ENCODE assay signal across 8 cellular contexts in the genomic region with DNA sequence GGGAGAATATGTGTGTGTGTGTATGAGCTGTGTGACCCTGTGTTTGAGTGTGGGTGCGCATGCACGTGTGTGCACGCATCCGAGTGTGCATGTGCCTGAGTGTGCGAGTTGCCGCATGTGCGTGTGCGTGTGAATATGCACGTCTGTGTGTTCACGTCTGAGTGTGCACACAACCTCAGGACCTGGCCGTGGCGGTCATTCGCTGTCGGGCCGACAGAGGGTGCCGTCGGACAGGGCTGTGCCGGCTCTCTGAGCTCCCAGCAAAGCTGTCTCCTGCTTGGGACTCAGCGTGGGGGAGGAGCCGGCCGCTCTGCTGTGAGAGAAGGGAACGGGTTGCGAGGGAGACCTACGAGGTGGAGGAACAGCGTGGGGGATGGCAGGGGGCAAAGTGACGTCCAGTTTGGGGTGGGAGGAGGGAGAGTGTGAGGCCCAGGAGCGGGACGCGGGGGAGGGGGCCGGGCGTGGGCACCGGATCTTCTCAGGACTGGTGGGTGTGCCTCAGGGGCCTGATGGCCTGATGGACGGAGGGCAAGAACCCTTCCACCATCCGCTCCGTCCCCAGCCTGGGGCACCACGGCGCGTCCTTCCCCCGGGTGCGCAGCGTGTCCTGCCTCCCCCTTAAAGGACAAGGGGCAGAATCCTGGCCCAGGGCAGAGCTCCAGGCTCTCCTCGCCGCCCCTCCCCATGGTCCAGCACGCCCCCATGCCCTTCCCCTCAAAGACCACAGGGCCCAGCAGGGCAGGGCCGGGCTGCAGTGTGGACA.
DNase-seq lines count a peak whose midpoint lies in the region; ATAC-seq and TF ChIP-seq lines count a peak whose summit lies in the region.

No MANE protein-coding gene starts in this region.

- H3K27ac ChIP-seq in OCI-LY1 (ENCODE audit: low read depth, low read length, poor library complexity, severe bottlenecking) (no peak overlapping the region), epithelial cell of prostate (no peak overlapping the region)

- no peak overlapping the region for H3K9ac ChIP-seq in OCI-LY1 (ENCODE audit: low read length)

- H3K4me3 ChIP-seq in OCI-LY1 (ENCODE audit: low read depth, low read length, poor library complexity, severe bottlenecking): no peak overlapping the region

- H3K4me1 ChIP-seq in OCI-LY1 (ENCODE audit: insufficient read depth, low read length, severe bottlenecking): peaks cover 4% of the 10 kb centered on the region

- H3K9me2 ChIP-seq in OCI-LY1 (ENCODE audit: low read depth, low read length): no peaks in the 10 kb centered on the region

- no peaks in the 10 kb centered on the region for H3K79me2 ChIP-seq in OCI-LY1 (ENCODE audit: insufficient read depth, low read length)

- H3K4me2 ChIP-seq in OCI-LY1 (ENCODE audit: low read length): no peak overlapping the region

- no peak overlapping the region for H2AFZ ChIP-seq in OCI-LY1 (ENCODE audit: low read length)

- TF ChIP-seq CTCF in OCI-LY1 (IDR thresholded peaks at IDR 0.05; ENCODE audit: low read length): peak; percentile 76

- no peaks in the 10 kb centered on the region; the same call in 1 of the 2 replicates for H3K36me3 ChIP-seq in OCI-LY1 (ENCODE audit: insufficient read depth, low read length)

- 0 out of 2 replicates have a peak, but pooled peaks cover 13% of the 10 kb centered on the region for H3K27me3 ChIP-seq in OCI-LY1 (ENCODE audit: insufficient read depth, low read length)

- H3K9me3 ChIP-seq in OCI-LY1 (ENCODE audit: low read length): no peaks in the 10 kb centered on the region

- H4K20me1 ChIP-seq in OCI-LY1 (ENCODE audit: insufficient read depth, low read length): no peaks in the 10 kb centered on the region

- peak; percentile 83 for ATAC-seq in GM18868 (IDR thresholded peaks at IDR 0.05; ENCODE audit: unreplicated experiment)

- peak; percentile 97 for DNase-seq in AG08396 (ENCODE audit: low spot score)
- DNase-seq in HUDEP-2 (lab: John Stamatoyannopoulos, UW; ENCODE audit: unreplicated experiment in 76 of 76): peak in 71 of 76 experiments; percentile 19 to 89 (median 69)
- peak; percentile 94 for DNase-seq in activated CD8-positive, alpha-beta memory T cell treated with anti-CD3 and anti-CD28 coated beads, Interleukin-2, amount 50 U/mL, for 48 hours
- peak; percentile 10 for DNase-seq in epithelial cell of prostate (ENCODE audit: low read depth, low spot score)
- DNase-seq in middle frontal gyrus (ENCODE audit: extremely low spot score, low spot score): peak; percentile 69
- DNase-seq in stimulated activated CD8-positive, alpha-beta memory T cell treated with anti-CD3 and anti-CD28 coated beads, Interleukin-4, amount 100 ng/mL, for 1 hour (ENCODE audit: low read depth in 2 of 2, low spot score in 1 of 2): peak; percentile 51 to 76

- H3F3A ChIP-seq in OCI-LY1 (ENCODE audit: insufficient read depth, low read length): no peaks in the 10 kb centered on the region

Comparison
In these comparisons a context has a peak if more than half of its experiments do, and no peak if none do; other contexts are left out.
1. DNase-seq: peak in every context shown above with its lines; median percentile 97 in AG08396; 94 in activated CD8-positive, alpha-beta memory T cell treated with anti-CD3 and anti-CD28 coated beads, Interleukin-2, amount 50 U/mL, for 48 hours; 69 in HUDEP-2; 69 in middle frontal gyrus; 64 in stimulated activated CD8-positive, alpha-beta memory T cell treated with anti-CD3 and anti-CD28 coated beads, Interleukin-4, amount 100 ng/mL, for 1 hour; 10 in epithelial cell of prostate.